ENCODE assay signal across 20 cellular contexts in the genomic region with DNA sequence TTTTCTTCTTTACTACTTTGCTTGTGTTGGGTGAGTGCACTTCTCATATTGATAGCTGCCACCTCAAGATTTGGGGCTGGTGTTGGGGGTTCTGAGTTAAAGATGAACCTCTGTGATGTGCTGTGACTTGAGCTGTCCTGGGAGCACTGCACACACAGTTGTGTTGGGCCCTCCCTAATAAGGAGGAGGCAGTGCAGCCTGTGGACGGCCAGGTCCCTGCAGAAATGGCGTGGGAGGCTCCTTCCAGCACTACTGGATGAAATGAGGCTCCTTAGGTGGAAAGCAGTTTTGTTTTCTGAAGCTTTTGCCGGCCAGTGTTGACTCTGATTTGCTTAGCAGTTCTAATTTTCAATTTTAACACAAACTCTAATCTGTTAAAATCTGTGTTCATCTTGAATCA.
"Had no signal": no experiment of that assay in that cellular context is flagged by ENCODE, and none has a peak within 500 bp of the region (broad histone marks: within the 10 kb centered on the region; RNA-seq: fewer than 3 reads in every experiment).

No MANE protein-coding gene starts in this region.

- H3K27me3 Mint-ChIP-seq: activated CD4-positive, alpha-beta T cell treated with anti-CD3 and anti-CD28 coated beads for 36 hours; activated naive CD8-positive, alpha-beta T cell; stimulated activated naive B cell treated with anti-CD40 and anti-IgM and Interleukin-4, amounts not matched to agents 10 μg/mL and 1 μg/mL and 100 μg/mL, for 72 hours had no signal

- ATAC-seq: activated CD4-positive, alpha-beta T cell treated with anti-CD3 and anti-CD28 coated beads for 36 hours; activated T-cell treated with anti-CD3 and anti-CD28 coated beads, Interleukin-2, amount 50 U/mL, for 4 hours; stimulated activated naive B cell treated with anti-CD40 and anti-IgM and Interleukin-4, amounts not matched to agents 10 μg/mL and 1 μg/mL and 100 μg/mL, for 72 hours had no signal

- H3K4me3 ChIP-seq: cardiac muscle cell, heart right ventricle, sigmoid colon, thyroid gland had no signal

- H3K27me3 ChIP-seq: cardiac muscle cell, heart right ventricle, sigmoid colon, thyroid gland had no signal

- DNase-seq: activated CD4-positive, alpha-beta T cell treated with anti-CD3 and anti-CD28 coated beads for 36 hours; activated CD8-positive, alpha-beta memory T cell treated with anti-CD3 and anti-CD28 coated beads, Interleukin-2, amount 50 U/mL, for 4 hours; activated effector memory CD4-positive, alpha-beta T cell treated with Interleukin-2 at 50 U/mL for 16 hours; activated T-cell treated with anti-CD3 and anti-CD28 coated beads, Interleukin-2, amount 50 U/mL, for 4 hours; amniotic stem cell; heart right ventricle; kidney glomerular epithelial cell; mesenchymal stem cell; sigmoid colon; stimulated activated CD4-positive, alpha-beta T cell treated with anti-CD3 and anti-CD28 coated beads, Interleukin-4, amount 100 ng/mL, for 4 hours; stimulated activated naive B cell treated with anti-CD40 and anti-IgM and Interleukin-4, amounts not matched to agents 10 μg/mL and 1 μg/mL and 100 μg/mL, for 72 hours; thyroid gland had no signal

- H3K27ac ChIP-seq: cardiac muscle cell, epithelial cell of prostate, parathyroid adenoma, thyroid gland had no signal

- H3K9me3 ChIP-seq: heart right ventricle, sigmoid colon, thyroid gland had no signal

- H3K9me3 Mint-ChIP-seq: activated T-cell treated with anti-CD3 and anti-CD28 coated beads, Interleukin-2, amount 50 U/mL, for 4 hours; endodermal cell; nephron; T-helper 2 cell treated with Interferon-gamma antibody and Interleukin-4, amounts not matched to agents 5 μg/mL and 100 μg/mL, for 36 hours; WTC11 had no signal

- H3K27ac Mint-ChIP-seq: activated CD4-positive, alpha-beta T cell treated with anti-CD3 and anti-CD28 coated beads for 36 hours; T-helper 2 cell treated with Interferon-gamma antibody and Interleukin-4, amounts not matched to agents 5 μg/mL and 100 μg/mL, for 36 hours had no signal

- H3K4me3 Mint-ChIP-seq: activated CD4-positive, alpha-beta T cell treated with anti-CD3 and anti-CD28 coated beads for 36 hours; activated naive CD8-positive, alpha-beta T cell; activated T-cell treated with anti-CD3 and anti-CD28 coated beads, Interleukin-2, amount 50 U/mL, for 4 hours; endodermal cell; nephron; stimulated activated naive B cell treated with anti-CD40 and anti-IgM and Interleukin-4, amounts not matched to agents 10 μg/mL and 1 μg/mL and 100 μg/mL, for 72 hours; T-helper 2 cell treated with Interferon-gamma antibody and Interleukin-4, amounts not matched to agents 5 μg/mL and 100 μg/mL, for 36 hours; WTC11 had no signal
